In the genomic region with DNA sequence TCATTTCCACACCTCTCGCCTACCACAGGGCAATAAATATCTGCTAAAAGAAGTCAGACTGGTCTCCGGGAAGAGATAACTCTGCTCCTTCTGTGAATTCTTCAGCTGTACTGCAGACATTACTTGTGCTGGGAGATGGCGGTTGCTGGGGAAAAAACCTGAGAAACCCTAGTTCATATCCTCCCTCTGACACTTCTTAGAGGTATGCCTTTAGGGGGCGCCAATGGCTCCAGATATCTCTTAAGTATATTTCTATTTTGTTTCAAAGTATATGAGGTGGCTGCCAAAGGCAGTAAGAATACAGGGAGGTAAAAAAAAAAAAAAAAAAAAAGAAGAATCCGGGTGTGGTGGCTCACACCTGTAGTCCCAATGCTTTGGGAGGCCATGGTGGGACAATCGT, we compare ENCODE assay signal across 8 cellular contexts.
A peak's percentile ranks its signal among the peaks of the same experiment; 100 is the strongest.
DNase-seq lines count a peak whose midpoint lies in the region; ATAC-seq and TF ChIP-seq lines count a peak whose summit lies in the region.

No MANE protein-coding gene starts in this region.

- ATAC-seq in HG03442 (IDR thresholded peaks at IDR 0.05; ENCODE audit: unreplicated experiment): no peak

- peak; percentile 26 for DNase-seq in stimulated activated CD4-positive, alpha-beta T cell treated with anti-CD3 and anti-CD28 coated beads, Interleukin-15, amount 100 ng/mL, for 24 hours
- no peak for DNase-seq in stimulated activated CD4-positive, alpha-beta T cell treated with anti-CD3 and anti-CD28 coated beads, Interleukin-12 subunit alpha, Interleukin-12 subunit beta, amount 100 ng/mL, for 4 hours
- DNase-seq in NAMALWA (ENCODE audit: low spot score) (peak; percentile 31), epithelial cell of esophagus (ENCODE audit: low read depth) (peak; percentile 15), amniotic stem cell (lab: John Stamatoyannopoulos, UW) (no peak), UCSD-AML1 (lab: John Stamatoyannopoulos, UW; ENCODE audit: unreplicated experiment) (no peak), epidermal melanocyte (ENCODE audit: insufficient read length, low spot score) (no peak)

- peak; percentile 3 for TF ChIP-seq CTCF in epithelial cell of esophagus (IDR thresholded peaks at IDR 0.05; ENCODE audit: insufficient read depth, low read depth, low read length, missing control alignments)

- H3K4me3 ChIP-seq in epithelial cell of esophagus (ENCODE audit: low read length): no peak overlapping the region

Comparison
In these comparisons a context has a peak if more than half of its experiments do, and no peak if none do; other contexts are left out.
1. DNase-seq: peak in stimulated activated CD4-positive, alpha-beta T cell treated with anti-CD3 and anti-CD28 coated beads, Interleukin-15, amount 100 ng/mL, for 24 hours (single experiment), NAMALWA (single experiment) and epithelial cell of esophagus (single experiment); none in stimulated activated CD4-positive, alpha-beta T cell treated with anti-CD3 and anti-CD28 coated beads, Interleukin-12 subunit alpha, Interleukin-12 subunit beta, amount 100 ng/mL, for 4 hours (single experiment), amniotic stem cell (single experiment), UCSD-AML1 (single experiment) and epidermal melanocyte (single experiment).